ENCODE assay signal across 15 cellular contexts in the genomic region with DNA sequence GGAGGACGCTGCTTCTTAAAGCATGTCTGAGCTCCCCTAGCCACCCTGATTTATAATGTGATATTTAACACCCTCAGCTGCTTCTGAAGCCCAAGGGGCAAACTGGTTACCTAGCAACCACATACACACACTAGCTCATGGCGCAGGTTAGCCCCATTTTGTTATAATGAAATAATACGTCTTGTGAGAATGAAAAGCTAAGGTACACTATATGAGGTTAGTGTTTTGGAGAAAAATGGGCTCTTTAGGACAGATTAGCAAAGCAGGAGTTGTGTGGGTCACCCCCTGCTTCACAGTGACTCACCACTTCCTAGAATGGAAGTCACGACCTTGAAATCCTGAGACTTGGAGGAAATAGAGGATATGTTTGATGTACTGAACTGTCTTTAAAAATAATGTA.
DNase-seq lines count a peak whose midpoint lies in the region; ATAC-seq and TF ChIP-seq lines count a peak whose summit lies in the region.
"Had no signal": no experiment of that assay in that cellular context is flagged by ENCODE, and none has a peak within 500 bp of the region (broad histone marks: within the 10 kb centered on the region; RNA-seq: fewer than 3 reads in every experiment).

No MANE protein-coding gene starts in this region.

- TF ChIP-seq RAD21 in SK-N-SH (IDR thresholded peaks at IDR 0.05; ENCODE audit: low read length): no peak

- WGBS in SK-N-SH (ENCODE audit: low lambda C conversion rate): 14% methylated on average over 4 of the region's 4 CpGs

- H3K27ac ChIP-seq in breast epithelium: no peak overlapping the region
- H3K27ac ChIP-seq in SK-N-SH (ENCODE audit: low read depth in 2 of 2, low read length in 1 of 2): peak overlapping the region in 1 of 2 experiments; percentile 89; a peak in 2 of 4 replicates

- peak overlapping the region; percentile 61 for H3K27ac Mint-ChIP-seq in MCF 10A (ENCODE audit: low read depth, unreplicated experiment)
- H3K27ac Mint-ChIP-seq: activated naive CD4-positive, alpha-beta T cell treated with anti-CD3 and anti-CD28 coated beads, Interleukin-2, amount 50 U/mL, for 24 hours had no signal

- H3K79me2 ChIP-seq in SK-N-SH (ENCODE audit: insufficient read depth): no peaks in the 10 kb centered on the region

- H3K9me3 Mint-ChIP-seq in MCF 10A (ENCODE audit: unreplicated experiment): no peaks in the 10 kb centered on the region
- H3K9me3 Mint-ChIP-seq: nephron had no signal

- DNase-seq in MCF 10A (ENCODE audit: unreplicated experiment): peak; percentile 53
- DNase-seq in breast epithelium (ENCODE audit: low spot score in 2 of 2): no peak
- DNase-seq in SK-N-SH: no peak
- DNase-seq in hepatic stellate cell (ENCODE audit: low spot score): peak; percentile 21
- DNase-seq in GM19238 (ENCODE audit: insufficient read length, low spot score): no peak
- DNase-seq: kidney; NCI-H2029; stimulated activated CD4-positive, alpha-beta T cell treated with anti-CD3 and anti-CD28 coated beads, Interleukin-12 subunit alpha, Interleukin-12 subunit beta, amount 100 ng/mL, for 4 hours; trophoblast cell had no signal

- H3K36me3 Mint-ChIP-seq in MCF 10A (ENCODE audit: insufficient read depth, unreplicated experiment): peaks cover 6% of the 10 kb centered on the region
- H3K36me3 Mint-ChIP-seq: activated naive CD4-positive, alpha-beta T cell treated with anti-CD3 and anti-CD28 coated beads, Interleukin-2, amount 50 U/mL, for 24 hours had no signal

- BruUV-seq in MCF 10A (replicated peaks; lab: Mats Ljungman, UMichigan): no TSS peak

- ATAC-seq in esophagus mucosa: no peak
- no peak for ATAC-seq in GM18907 (IDR thresholded peaks at IDR 0.05; ENCODE audit: unreplicated experiment)
- ATAC-seq in HG03469 (IDR thresholded peaks at IDR 0.05; ENCODE audit: unreplicated experiment): no peak

- no peaks in the 10 kb centered on the region for H3K9me3 ChIP-seq in breast epithelium
- H3K9me3 ChIP-seq in SK-N-SH: no peaks in the 10 kb centered on the region
- H3K9me3 ChIP-seq: HAP-1 had no signal

- TF ChIP-seq POLR2A in breast epithelium (IDR thresholded peaks at IDR 0.05): no peak

- POLR2A ChIA-PET in MCF 10A (lab: Yijun Ruan, JAX) (interaction anchor here (1.1 kb wide), 1 partner anchor 43 kb away, joined by 3 read pairs; no protein-coding TSS in a partner anchor), SK-N-SH (lab: Yijun Ruan, JAX) (no interaction called here)

- H3K9me2 ChIP-seq in SK-N-SH: no peaks in the 10 kb centered on the region

- H3K9ac ChIP-seq in SK-N-SH: peak overlapping the region; percentile 39; the same call in 1 of the 2 replicates

- H3K4me1 ChIP-seq in breast epithelium: no peaks in the 10 kb centered on the region
- H3K4me1 ChIP-seq in SK-N-SH (ENCODE audit: control insufficient read depth in 1 of 2, insufficient read depth in 2 of 2, low read depth in 1 of 2, low read length in 1 of 2): 0 out of 4 replicates have a peak, but pooled peaks cover 0 to 5% of the 10 kb centered on the region in 2 experiments
- H3K4me1 ChIP-seq: HAP-1 had no signal

- H3K27me3 ChIP-seq in breast epithelium: peaks cover 0 to 9% of the 10 kb centered on the region in 2 donors
- no peaks in the 10 kb centered on the region for H3K27me3 ChIP-seq in SK-N-SH (ENCODE audit: insufficient read depth)

- H3K36me3 ChIP-seq in breast epithelium: no peaks in the 10 kb centered on the region
- no peaks in the 10 kb centered on the region for H3K36me3 ChIP-seq in SK-N-SH (replicated peaks in 1 of 2; ENCODE audit: control insufficient read depth in 1 of 2, insufficient read depth in 2 of 2, low read length in 1 of 2)
- H3K36me3 ChIP-seq: HAP-1 had no signal

- H2AFZ ChIP-seq in SK-N-SH (ENCODE audit: low read depth): no peak overlapping the region

- TF ChIP-seq EP300 in SK-N-SH (IDR thresholded peaks at IDR 0.05; ENCODE audit: borderline replicate concordance in 1 of 2, low read depth in 1 of 2, low read length in 1 of 2): 0 out of 4 replicates have a peak, but pooled peaks of 1 of the 2 experiments have one; percentile 38

- intact Hi-C loops in MCF 10A (cut with micrococcal nuclease): no loop called here
- intact Hi-C loops in breast epithelium (cut with DNase I; ENCODE audit: low total_unique reads): no loop called here

- H3K4me1 Mint-ChIP-seq in MCF 10A (ENCODE audit: insufficient read depth, unreplicated experiment): peaks cover 11% of the 10 kb centered on the region
- H3K4me1 Mint-ChIP-seq: activated naive CD4-positive, alpha-beta T cell treated with anti-CD3 and anti-CD28 coated beads, Interleukin-2, amount 50 U/mL, for 24 hours had no signal

- H3K4me3 Mint-ChIP-seq in MCF 10A (ENCODE audit: unreplicated experiment): no peak overlapping the region
- H3K4me3 Mint-ChIP-seq: activated naive CD4-positive, alpha-beta T cell treated with anti-CD3 and anti-CD28 coated beads, Interleukin-2, amount 50 U/mL, for 24 hours; nephron had no signal

- H4K20me1 ChIP-seq in SK-N-SH (ENCODE audit: insufficient read depth): no peaks in the 10 kb centered on the region

- H3K4me3 ChIP-seq in breast epithelium: no peak overlapping the region
- no peak overlapping the region for H3K4me3 ChIP-seq in SK-N-SH (ENCODE audit: low read depth in 2 of 2, low read length in 1 of 2)
- H3K4me3 ChIP-seq: HAP-1 had no signal

- no peaks in the 10 kb centered on the region for H3K27me3 Mint-ChIP-seq in MCF 10A (ENCODE audit: insufficient read depth, unreplicated experiment)
- H3K27me3 Mint-ChIP-seq: activated naive CD4-positive, alpha-beta T cell treated with anti-CD3 and anti-CD28 coated beads, Interleukin-2, amount 50 U/mL, for 24 hours had no signal

- CTCF ChIA-PET in MCF 10A (lab: Yijun Ruan, JAX) (interaction anchor here (0.7 to 2.9 kb wide), 4 partner anchors 43 to 313 kb away, joined by 3 to 17 read pairs (median 4); no protein-coding TSS in a partner anchor), SK-N-SH (lab: Yijun Ruan, JAX) (no interaction called here)

- H3K4me2 ChIP-seq in SK-N-SH: peak overlapping the region; percentile 30

- no peak for TF ChIP-seq CTCF in MCF 10A (IDR thresholded peaks at IDR 0.05; ENCODE audit: unreplicated experiment)
- no peak for TF ChIP-seq CTCF in breast epithelium (IDR thresholded peaks at IDR 0.05)
- TF ChIP-seq CTCF in SK-N-SH (IDR thresholded peaks at IDR 0.05): no peak

- H3F3A ChIP-seq in SK-N-SH (replicated peaks; ENCODE audit: insufficient read depth): peaks cover 36% of the 10 kb centered on the region

TF ChIP-seq in SK-N-SH, 30 proteins besides CTCF, POLR2A, EP300 and RAD21:
- no peak for TF ChIP-seq TAF1 (IDR thresholded peaks at IDR 0.05; ENCODE audit: borderline replicate concordance, low read depth, low read length)
- TF ChIP-seq ELF1 (IDR thresholded peaks at IDR 0.05): 0 out of 2 replicates have a peak, but pooled peaks have one; percentile 21
- TF ChIP-seq TEAD4 (IDR thresholded peaks at IDR 0.05; ENCODE audit: borderline replicate concordance, insufficient read depth): no peak
- no peak for TF ChIP-seq RFX5 (IDR thresholded peaks at IDR 0.05; ENCODE audit: low read length)
- TF ChIP-seq FOXJ3 (CRISPR knock-in tag; IDR thresholded peaks at IDR 0.05): no peak
- TF ChIP-seq FOSL2 (IDR thresholded peaks at IDR 0.05; ENCODE audit: borderline replicate concordance, low read depth): peak; percentile 55; the same call in 1 of the 2 replicates
- peak; percentile 68; the same call in 1 of the 2 replicates for TF ChIP-seq RXRA (IDR thresholded peaks at IDR 0.05; ENCODE audit: borderline replicate concordance, low read depth)
- TF ChIP-seq, protein P1, sequence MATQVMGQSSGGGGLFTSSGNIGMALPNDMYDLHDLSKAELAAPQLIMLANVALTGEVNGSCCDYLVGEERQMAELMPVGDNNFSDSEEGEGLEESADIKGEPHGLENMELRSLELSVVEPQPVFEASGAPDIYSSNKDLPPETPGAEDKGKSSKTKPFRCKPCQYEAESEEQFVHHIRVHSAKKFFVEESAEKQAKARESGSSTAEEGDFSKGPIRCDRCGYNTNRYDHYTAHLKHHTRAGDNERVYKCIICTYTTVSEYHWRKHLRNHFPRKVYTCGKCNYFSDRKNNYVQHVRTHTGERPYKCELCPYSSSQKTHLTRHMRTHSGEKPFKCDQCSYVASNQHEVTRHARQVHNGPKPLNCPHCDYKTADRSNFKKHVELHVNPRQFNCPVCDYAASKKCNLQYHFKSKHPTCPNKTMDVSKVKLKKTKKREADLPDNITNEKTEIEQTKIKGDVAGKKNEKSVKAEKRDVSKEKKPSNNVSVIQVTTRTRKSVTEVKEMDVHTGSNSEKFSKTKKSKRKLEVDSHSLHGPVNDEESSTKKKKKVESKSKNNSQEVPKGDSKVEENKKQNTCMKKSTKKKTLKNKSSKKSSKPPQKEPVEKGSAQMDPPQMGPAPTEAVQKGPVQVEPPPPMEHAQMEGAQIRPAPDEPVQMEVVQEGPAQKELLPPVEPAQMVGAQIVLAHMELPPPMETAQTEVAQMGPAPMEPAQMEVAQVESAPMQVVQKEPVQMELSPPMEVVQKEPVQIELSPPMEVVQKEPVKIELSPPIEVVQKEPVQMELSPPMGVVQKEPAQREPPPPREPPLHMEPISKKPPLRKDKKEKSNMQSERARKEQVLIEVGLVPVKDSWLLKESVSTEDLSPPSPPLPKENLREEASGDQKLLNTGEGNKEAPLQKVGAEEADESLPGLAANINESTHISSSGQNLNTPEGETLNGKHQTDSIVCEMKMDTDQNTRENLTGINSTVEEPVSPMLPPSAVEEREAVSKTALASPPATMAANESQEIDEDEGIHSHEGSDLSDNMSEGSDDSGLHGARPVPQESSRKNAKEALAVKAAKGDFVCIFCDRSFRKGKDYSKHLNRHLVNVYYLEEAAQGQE (IDR thresholded peaks at IDR 0.05; ENCODE audit: low read depth, low read length): no peak
- no peak for TF ChIP-seq MXI1 (IDR thresholded peaks at IDR 0.05; ENCODE audit: low read depth, low read length)
- peak; percentile 57 for TF ChIP-seq JUND (IDR thresholded peaks at IDR 0.05)

Comparison
In these comparisons a context has a peak if more than half of its experiments do, and no peak if none do; other contexts are left out.
1. DNase-seq: peak in MCF 10A (single experiment) and hepatic stellate cell (single experiment); none in breast epithelium (0 of 2), SK-N-SH (single experiment) and GM19238 (single experiment).